ENCODE assay signal across 1 cellular context in genomic region chr12:49322367-49322707, GRCh38.
TF ChIP-seq lines count a peak whose summit lies in the region.

No MANE protein-coding gene starts in this region.

TF ChIP-seq in K562, 482 proteins besides CTCF, POLR2A, EP300 and RAD21 (continues in another document):
- TF ChIP-seq ZNF12 (CRISPR knock-in tag; IDR thresholded peaks at IDR 0.05) = peak; percentile 44; the same call in 1 of the 2 replicates
- no peak for TF ChIP-seq CLOCK (CRISPR knock-in tag; IDR thresholded peaks at IDR 0.05; ENCODE audit: borderline replicate concordance)
- TF ChIP-seq TCF7 (IDR thresholded peaks at IDR 0.05; ENCODE audit: borderline replicate concordance) = peak; percentile 37; the same call in 1 of the 2 replicates
- no peak for TF ChIP-seq ZNF707 (CRISPR knock-in tag; conservative IDR thresholded peaks at IDR 0.05)
- TF ChIP-seq SUPT5H (IDR thresholded peaks at IDR 0.05) = peak; percentile 13; the same call in 1 of the 2 replicates
- TF ChIP-seq, protein P1, sequence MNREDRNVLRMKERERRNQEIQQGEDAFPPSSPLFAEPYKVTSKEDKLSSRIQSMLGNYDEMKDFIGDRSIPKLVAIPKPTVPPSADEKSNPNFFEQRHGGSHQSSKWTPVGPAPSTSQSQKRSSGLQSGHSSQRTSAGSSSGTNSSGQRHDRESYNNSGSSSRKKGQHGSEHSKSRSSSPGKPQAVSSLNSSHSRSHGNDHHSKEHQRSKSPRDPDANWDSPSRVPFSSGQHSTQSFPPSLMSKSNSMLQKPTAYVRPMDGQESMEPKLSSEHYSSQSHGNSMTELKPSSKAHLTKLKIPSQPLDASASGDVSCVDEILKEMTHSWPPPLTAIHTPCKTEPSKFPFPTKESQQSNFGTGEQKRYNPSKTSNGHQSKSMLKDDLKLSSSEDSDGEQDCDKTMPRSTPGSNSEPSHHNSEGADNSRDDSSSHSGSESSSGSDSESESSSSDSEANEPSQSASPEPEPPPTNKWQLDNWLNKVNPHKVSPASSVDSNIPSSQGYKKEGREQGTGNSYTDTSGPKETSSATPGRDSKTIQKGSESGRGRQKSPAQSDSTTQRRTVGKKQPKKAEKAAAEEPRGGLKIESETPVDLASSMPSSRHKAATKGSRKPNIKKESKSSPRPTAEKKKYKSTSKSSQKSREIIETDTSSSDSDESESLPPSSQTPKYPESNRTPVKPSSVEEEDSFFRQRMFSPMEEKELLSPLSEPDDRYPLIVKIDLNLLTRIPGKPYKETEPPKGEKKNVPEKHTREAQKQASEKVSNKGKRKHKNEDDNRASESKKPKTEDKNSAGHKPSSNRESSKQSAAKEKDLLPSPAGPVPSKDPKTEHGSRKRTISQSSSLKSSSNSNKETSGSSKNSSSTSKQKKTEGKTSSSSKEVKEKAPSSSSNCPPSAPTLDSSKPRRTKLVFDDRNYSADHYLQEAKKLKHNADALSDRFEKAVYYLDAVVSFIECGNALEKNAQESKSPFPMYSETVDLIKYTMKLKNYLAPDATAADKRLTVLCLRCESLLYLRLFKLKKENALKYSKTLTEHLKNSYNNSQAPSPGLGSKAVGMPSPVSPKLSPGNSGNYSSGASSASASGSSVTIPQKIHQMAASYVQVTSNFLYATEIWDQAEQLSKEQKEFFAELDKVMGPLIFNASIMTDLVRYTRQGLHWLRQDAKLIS (CRISPR knock-in tag; IDR thresholded peaks at IDR 0.05) = no peak
- peak; percentile 20 to 48 for TF ChIP-seq AFF1 (IDR thresholded peaks at IDR 0.05; ENCODE audit: low read depth in 1 of 2, partially characterized antibody in 2 of 2)
- no peak for TF ChIP-seq FOXJ3 (CRISPR knock-in tag; IDR thresholded peaks at IDR 0.05)
- peak; percentile 63; the same call in 1 of the 2 replicates for TF ChIP-seq ATF6 (CRISPR knock-in tag; IDR thresholded peaks at IDR 0.05)
- peak; percentile 40 for TF ChIP-seq E2F8 (IDR thresholded peaks at IDR 0.05; ENCODE audit: low read depth, partially characterized antibody)
- TF ChIP-seq, protein P2, sequence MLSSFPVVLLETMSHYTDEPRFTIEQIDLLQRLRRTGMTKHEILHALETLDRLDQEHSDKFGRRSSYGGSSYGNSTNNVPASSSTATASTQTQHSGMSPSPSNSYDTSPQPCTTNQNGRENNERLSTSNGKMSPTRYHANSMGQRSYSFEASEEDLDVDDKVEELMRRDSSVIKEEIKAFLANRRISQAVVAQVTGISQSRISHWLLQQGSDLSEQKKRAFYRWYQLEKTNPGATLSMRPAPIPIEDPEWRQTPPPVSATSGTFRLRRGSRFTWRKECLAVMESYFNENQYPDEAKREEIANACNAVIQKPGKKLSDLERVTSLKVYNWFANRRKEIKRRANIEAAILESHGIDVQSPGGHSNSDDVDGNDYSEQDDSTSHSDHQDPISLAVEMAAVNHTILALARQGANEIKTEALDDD (IDR thresholded peaks at IDR 0.05) = no peak
- TF ChIP-seq NR1H2 (CRISPR knock-in tag; IDR thresholded peaks at IDR 0.05) = peak; percentile 79; the same call in 1 of the 2 replicates
- TF ChIP-seq NELFE (IDR thresholded peaks at IDR 0.05; ENCODE audit: insufficient read depth, insufficient read length) = no peak
- TF ChIP-seq NFYB (IDR thresholded peaks at IDR 0.05; ENCODE audit: extremely low read depth, insufficient read length) = no peak
- TF ChIP-seq ZNF76 (CRISPR knock-in tag; IDR thresholded peaks at IDR 0.05; ENCODE audit: borderline replicate concordance) = no peak
- 0 out of 2 replicates have a peak, but pooled peaks have one; percentile 6 for TF ChIP-seq ZNF583 (CRISPR knock-in tag; IDR thresholded peaks at IDR 0.05)
- TF ChIP-seq RBM17 (IDR thresholded peaks at IDR 0.05; ENCODE audit: borderline replicate concordance, low read depth, low read length) = no peak
- 0 out of 2 replicates have a peak, but pooled peaks have one; percentile 4 for TF ChIP-seq NR2C2 (CRISPR knock-in tag; IDR thresholded peaks at IDR 0.05)
- no peak; the same call in 1 of the 2 replicates for TF ChIP-seq NR2C2 (tag; IDR thresholded peaks at IDR 0.05)
- TF ChIP-seq, protein P3, sequence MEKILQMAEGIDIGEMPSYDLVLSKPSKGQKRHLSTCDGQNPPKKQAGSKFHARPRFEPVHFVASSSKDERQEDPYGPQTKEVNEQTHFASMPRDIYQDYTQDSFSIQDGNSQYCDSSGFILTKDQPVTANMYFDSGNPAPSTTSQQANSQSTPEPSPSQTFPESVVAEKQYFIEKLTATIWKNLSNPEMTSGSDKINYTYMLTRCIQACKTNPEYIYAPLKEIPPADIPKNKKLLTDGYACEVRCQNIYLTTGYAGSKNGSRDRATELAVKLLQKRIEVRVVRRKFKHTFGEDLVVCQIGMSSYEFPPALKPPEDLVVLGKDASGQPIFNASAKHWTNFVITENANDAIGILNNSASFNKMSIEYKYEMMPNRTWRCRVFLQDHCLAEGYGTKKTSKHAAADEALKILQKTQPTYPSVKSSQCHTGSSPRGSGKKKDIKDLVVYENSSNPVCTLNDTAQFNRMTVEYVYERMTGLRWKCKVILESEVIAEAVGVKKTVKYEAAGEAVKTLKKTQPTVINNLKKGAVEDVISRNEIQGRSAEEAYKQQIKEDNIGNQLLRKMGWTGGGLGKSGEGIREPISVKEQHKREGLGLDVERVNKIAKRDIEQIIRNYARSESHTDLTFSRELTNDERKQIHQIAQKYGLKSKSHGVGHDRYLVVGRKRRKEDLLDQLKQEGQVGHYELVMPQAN (IDR thresholded peaks at IDR 0.05; ENCODE audit: borderline replicate concordance) = peak; percentile 68; the same call in 1 of the 2 replicates
- TF ChIP-seq RBM25 (IDR thresholded peaks at IDR 0.05; ENCODE audit: low read depth, low read length, severe bottlenecking) = no peak
- 0 out of 2 replicates have a peak, but pooled peaks have one; percentile 9 for TF ChIP-seq NFIC (IDR thresholded peaks at IDR 0.05)
- TF ChIP-seq THRAP3 (IDR thresholded peaks at IDR 0.05; ENCODE audit: borderline replicate concordance) = 0 out of 2 replicates have a peak, but pooled peaks have one; percentile 74
- TF ChIP-seq MTA3 (IDR thresholded peaks at IDR 0.05; ENCODE audit: borderline replicate concordance) = no peak
- TF ChIP-seq CHD1 (IDR thresholded peaks at IDR 0.05; ENCODE audit: low read length) = peak; percentile 37
- TF ChIP-seq, protein P4, sequence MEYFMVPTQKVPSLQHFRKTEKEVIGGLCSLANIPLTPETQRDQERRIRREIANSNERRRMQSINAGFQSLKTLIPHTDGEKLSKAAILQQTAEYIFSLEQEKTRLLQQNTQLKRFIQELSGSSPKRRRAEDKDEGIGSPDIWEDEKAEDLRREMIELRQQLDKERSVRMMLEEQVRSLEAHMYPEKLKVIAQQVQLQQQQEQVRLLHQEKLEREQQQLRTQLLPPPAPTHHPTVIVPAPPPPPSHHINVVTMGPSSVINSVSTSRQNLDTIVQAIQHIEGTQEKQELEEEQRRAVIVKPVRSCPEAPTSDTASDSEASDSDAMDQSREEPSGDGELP (CRISPR knock-in tag; IDR thresholded peaks at IDR 0.05; ENCODE audit: borderline replicate concordance) = peak; percentile 9; the same call in 1 of the 2 replicates
- TF ChIP-seq GTF2E2 (tag; IDR thresholded peaks at IDR 0.05) = 0 out of 2 replicates have a peak, but pooled peaks have one; percentile 46
- TF ChIP-seq SMARCA5 (IDR thresholded peaks at IDR 0.05) = peak; percentile 84; the same call in 1 of the 2 replicates
- TF ChIP-seq, protein P5, sequence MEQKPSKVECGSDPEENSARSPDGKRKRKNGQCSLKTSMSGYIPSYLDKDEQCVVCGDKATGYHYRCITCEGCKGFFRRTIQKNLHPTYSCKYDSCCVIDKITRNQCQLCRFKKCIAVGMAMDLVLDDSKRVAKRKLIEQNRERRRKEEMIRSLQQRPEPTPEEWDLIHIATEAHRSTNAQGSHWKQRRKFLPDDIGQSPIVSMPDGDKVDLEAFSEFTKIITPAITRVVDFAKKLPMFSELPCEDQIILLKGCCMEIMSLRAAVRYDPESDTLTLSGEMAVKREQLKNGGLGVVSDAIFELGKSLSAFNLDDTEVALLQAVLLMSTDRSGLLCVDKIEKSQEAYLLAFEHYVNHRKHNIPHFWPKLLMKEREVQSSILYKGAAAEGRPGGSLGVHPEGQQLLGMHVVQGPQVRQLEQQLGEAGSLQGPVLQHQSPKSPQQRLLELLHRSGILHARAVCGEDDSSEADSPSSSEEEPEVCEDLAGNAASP (IDR thresholded peaks at IDR 0.05) = no peak
- TF ChIP-seq, protein P6, sequence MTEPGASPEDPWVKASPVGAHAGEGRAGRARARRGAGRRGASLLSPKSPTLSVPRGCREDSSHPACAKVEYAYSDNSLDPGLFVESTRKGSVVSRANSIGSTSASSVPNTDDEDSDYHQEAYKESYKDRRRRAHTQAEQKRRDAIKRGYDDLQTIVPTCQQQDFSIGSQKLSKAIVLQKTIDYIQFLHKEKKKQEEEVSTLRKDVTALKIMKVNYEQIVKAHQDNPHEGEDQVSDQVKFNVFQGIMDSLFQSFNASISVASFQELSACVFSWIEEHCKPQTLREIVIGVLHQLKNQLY (CRISPR knock-in tag; conservative IDR thresholded peaks at IDR 0.05) = 0 out of 4 replicates have a peak, but pooled peaks of 1 of the 2 experiments have one; percentile 10
- no peak for TF ChIP-seq ZNF140 (CRISPR knock-in tag; IDR thresholded peaks at IDR 0.05)
